In the genomic region with DNA sequence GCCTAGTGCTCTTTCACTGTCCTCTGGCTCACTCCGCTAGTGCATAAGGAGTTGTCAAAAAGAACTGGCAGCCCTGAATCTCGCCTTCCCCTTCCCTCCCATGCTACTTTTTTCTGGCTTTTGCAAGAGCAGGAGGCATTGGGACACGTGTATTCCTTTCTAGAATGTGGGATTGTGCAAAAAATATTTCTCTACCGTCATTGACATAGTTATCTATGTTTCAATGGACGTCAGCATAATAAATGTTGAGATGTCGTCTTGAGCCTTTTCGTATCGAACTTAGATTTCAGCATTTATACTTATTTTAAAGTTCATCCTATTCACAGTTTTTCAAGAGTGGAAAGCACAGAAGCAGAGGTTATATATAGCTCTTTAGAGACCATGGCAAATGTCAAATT, we compare ENCODE assay signal across 8 cellular contexts. TPM values are rescaled to one million over a fixed set of nuclear protein-coding genes. Genes with fewer than 3 reads are reported as not detected.
DNase-seq lines count a peak whose midpoint lies in the region; ATAC-seq and TF ChIP-seq lines count a peak whose summit lies in the region.

No MANE protein-coding gene starts in this region.

- H2AFZ ChIP-seq in DND-41 (ENCODE audit: low read depth, low read length) (peak overlapping the region; percentile 88), trophoblast cell (ENCODE audit: insufficient read depth, low read length, poor library complexity) (no peak overlapping the region)

- H2BK120ac ChIP-seq in trophoblast cell (ENCODE audit: insufficient read depth, low read length, poor library complexity) = no peak overlapping the region

- peaks cover 2% of the 10 kb centered on the region for H3K79me1 ChIP-seq in trophoblast cell (ENCODE audit: low read length)

- H3K4me2 ChIP-seq in DND-41 (ENCODE audit: insufficient read depth, low read length) (peak overlapping the region; percentile 87), trophoblast cell (ENCODE audit: low read length) (peak overlapping the region; percentile 89)

- no peak overlapping the region for H4K91ac ChIP-seq in trophoblast cell (ENCODE audit: low read depth, low read length)

- no peak overlapping the region for H4K8ac ChIP-seq in trophoblast cell (ENCODE audit: low read depth, low read length)

- no peak overlapping the region for H3K14ac ChIP-seq in trophoblast cell (ENCODE audit: low read length)

- no peak for ATAC-seq in DND-41 (ENCODE audit: insufficient read depth, low read depth)
- no peak for ATAC-seq in HG02852 (IDR thresholded peaks at IDR 0.05; ENCODE audit: unreplicated experiment)

- peak overlapping the region; percentile 99 for H3K27ac ChIP-seq in DND-41 (ENCODE audit: low read length)
- no peak overlapping the region for H3K27ac ChIP-seq in SJCRH30
- H3K27ac ChIP-seq in esophagus squamous epithelium = peak overlapping the region; percentile 97 to 99 (median 98)
- no peak overlapping the region for H3K27ac ChIP-seq in trophoblast cell (ENCODE audit: low read depth, low read length)

- H3K79me2 ChIP-seq in DND-41 (ENCODE audit: insufficient read depth, low read length) (peaks cover 39% of the 10 kb centered on the region), trophoblast cell (ENCODE audit: control insufficient read depth, insufficient read depth, low read length, poor library complexity) (peaks cover 2% of the 10 kb centered on the region)

- 5 to 10% methylated on average over 8 of the region's 8 CpGs for WGBS in esophagus squamous epithelium, 2 donors
- WGBS in trophoblast cell (ENCODE audit: extremely low coverage, insufficient coverage, insufficient read length) = no CpG with 5 or more reads among the region's 8 CpGs

- no peak for TF ChIP-seq CTCF in DND-41 (IDR thresholded peaks at IDR 0.05; ENCODE audit: borderline replicate concordance, extremely low read depth, low read length, poor library complexity, severe bottlenecking)
- no peak for TF ChIP-seq CTCF in esophagus squamous epithelium (IDR thresholded peaks at IDR 0.05)

- no peak overlapping the region for H3K4ac ChIP-seq in trophoblast cell (ENCODE audit: low read depth, low read length)

- H2BK5ac ChIP-seq in trophoblast cell (ENCODE audit: low read depth, low read length, poor library complexity) = no peak overlapping the region

- no peaks in the 10 kb centered on the region for H3K9me3 ChIP-seq in DND-41 (ENCODE audit: insufficient read depth, low read length, severe bottlenecking)
- no peaks in the 10 kb centered on the region for H3K9me3 ChIP-seq in SJCRH30 (replicated peaks)
- H3K9me3 ChIP-seq in esophagus squamous epithelium = no peaks in the 10 kb centered on the region
- H3K9me3 ChIP-seq in trophoblast cell (ENCODE audit: insufficient read depth, low read depth, low read length) = no peaks in the 10 kb centered on the region

- no peak overlapping the region for H4K12ac ChIP-seq in trophoblast cell (ENCODE audit: low read depth, low read length)

- H3K4me1 ChIP-seq in DND-41 (ENCODE audit: insufficient read depth, low read length) (peaks cover 30% of the 10 kb centered on the region), SJCRH30 (peaks cover 4% of the 10 kb centered on the region), esophagus squamous epithelium (peaks cover 5 to 28% (median 11%) of the 10 kb centered on the region in 3 donors), trophoblast cell (ENCODE audit: control insufficient read depth in 1 of 2, insufficient read depth in 2 of 2, low read length in 2 of 2) (peaks cover 0 to 1% of the 10 kb centered on the region in 2 experiments)

- H2AK5ac ChIP-seq in trophoblast cell (ENCODE audit: low read length) = no peak overlapping the region

- H3K18ac ChIP-seq in trophoblast cell (ENCODE audit: low read length) = no peak overlapping the region

- no peaks in the 10 kb centered on the region for H4K20me1 ChIP-seq in DND-41 (ENCODE audit: insufficient read depth, low read length)

- TF ChIP-seq POLR2A in esophagus squamous epithelium (IDR thresholded peaks at IDR 0.05) = no peak

- DNase-seq in DND-41 (no peak), SJCRH30 (no peak), esophagus squamous epithelium (lab: John Stamatoyannopoulos, UW) (no peak), trophoblast cell (no peak), NCI-H82 (lab: John Stamatoyannopoulos, UW) (no peak)
- no peak for DNase-seq in stimulated activated CD8-positive, alpha-beta memory T cell treated with anti-CD3 and anti-CD28 coated beads, Interleukin-4, amount 100 ng/mL, for 48 hours
- DNase-seq in activated CD4-positive, alpha-beta T cell treated with anti-CD3 and anti-CD28 coated beads, Interleukin-2, amount 50 U/mL, for 4 hours = no peak

- H2BK12ac ChIP-seq in trophoblast cell (ENCODE audit: low read length) = no peak overlapping the region

- intact Hi-C loops in esophagus squamous epithelium (cut with DNase I) = no loop called here

- no peak overlapping the region for H3K23ac ChIP-seq in trophoblast cell (ENCODE audit: low read length)

- peak overlapping the region; percentile 89 for H3K9ac ChIP-seq in DND-41 (ENCODE audit: low read depth, low read length)
- peak overlapping the region; percentile 57 for H3K9ac ChIP-seq in trophoblast cell (ENCODE audit: low read length)

- H3K4me3 ChIP-seq in DND-41 (ENCODE audit: low read depth in 1 of 2, low read length in 2 of 2) (peak overlapping the region; percentile 84 to 94), SJCRH30 (peak overlapping the region; percentile 70), esophagus squamous epithelium (peak overlapping the region; percentile 56 to 87 (median 74)), trophoblast cell (ENCODE audit: low read depth, low read length) (peak overlapping the region; percentile 74)

- H3K27me3 ChIP-seq in DND-41 (ENCODE audit: insufficient read depth, low read length, poor library complexity) (no peaks in the 10 kb centered on the region), SJCRH30 (no peaks in the 10 kb centered on the region), esophagus squamous epithelium (no peaks in the 10 kb centered on the region), trophoblast cell (ENCODE audit: insufficient read depth, low read length) (no peaks in the 10 kb centered on the region)

- H3K36me3 ChIP-seq in DND-41 (ENCODE audit: insufficient read depth, low read length) = peaks cover 40% of the 10 kb centered on the region
- H3K36me3 ChIP-seq in SJCRH30 = peaks cover 33% of the 10 kb centered on the region
- peaks cover 0 to 31% (median 0%) of the 10 kb centered on the region in 3 donors for H3K36me3 ChIP-seq in esophagus squamous epithelium
- peaks cover 1 to 6% of the 10 kb centered on the region in 2 experiments for H3K36me3 ChIP-seq in trophoblast cell (ENCODE audit: control insufficient read depth in 1 of 2, insufficient read depth in 2 of 2, low read length in 2 of 2)

RNA-seq across cellular contexts. Expression of a gene that starts 0.7 kb away (rescaled TPM):
- 28.4 and 40.1 TPM in 2 replicates for total RNA-seq in SJCRH30 (2014; rRNA removed; shearing (Covaris generic))
- 10 to 100 TPM; 12.5 to 15.8 (median 14.4) TPM for total RNA-seq in esophagus squamous epithelium
- polyA plus RNA-seq in trophoblast cell (2013) = 10.3 and 11.2 TPM in 2 replicates

RNA-seq across cellular contexts. Expression of a gene that starts 37.2 kb away (rescaled TPM):
- total RNA-seq in SJCRH30 (2014; rRNA removed; shearing (Covaris generic)) = 3.6 and 4.4 TPM in 2 replicates
- total RNA-seq in esophagus squamous epithelium = 1 to 10 TPM in 3 of 4 donors, under 1 TPM in 1; 0.61 to 6.3 (median 2.3) TPM
- polyA plus RNA-seq in trophoblast cell (2013) = 0.05 and 0.07 TPM in 2 replicates

Comparison
In these comparisons a context has a peak if more than half of its experiments do, and no peak if none do; other contexts are left out.
1. H3K27ac ChIP-seq: peak in DND-41 (single experiment) and esophagus squamous epithelium (4 of 4); none in SJCRH30 (single experiment) and trophoblast cell (single experiment).
2. Peak in every context shown above with its lines, with median percentiles within 50 percentile points of each other: H3K4me3 ChIP-seq.